Comparison of ENCODE assay signal across 10 cellular contexts in genomic region chr20:58894652-58895051, GRCh38. TPM values are rescaled to one million over a fixed set of nuclear protein-coding genes. Genes with fewer than 3 reads are reported as not detected.
A peak's percentile ranks its signal among the peaks of the same experiment; 100 is the strongest.
DNase-seq lines count a peak whose midpoint lies in the region; ATAC-seq and TF ChIP-seq lines count a peak whose summit lies in the region.
"Had no signal": no experiment of that assay in that cellular context is flagged by ENCODE, and none has a peak within 500 bp of the region (broad histone marks: within the 10 kb centered on the region; RNA-seq: fewer than 3 reads in every experiment).

No MANE protein-coding gene starts in this region.

- POLR2A ChIA-PET in activated B cell treated with CpG ODN at 0.5 μM for 24 hours (lab: Charles Lee): interaction anchor here (0.6 to 1.0 kb wide), 2 partner anchors 13 to 111 kb away, joined by 3 to 5 read pairs; no protein-coding TSS in a partner anchor

- CTCF ChIA-PET in activated CD8-positive, alpha-beta memory T cell treated with anti-CD3 and anti-CD28 coated beads, Interleukin-2, amount 10 ng/mL, durations not matched to agents 7 days and 5 days (lab: Charles Lee): no interaction called here
- CTCF ChIA-PET in activated B cell treated with CpG ODN at 0.5 μM for 24 hours (lab: Charles Lee): no interaction called here

- TF ChIP-seq CTCF in activated B cell treated with CpG ODN at 0.5 μM for 24 hours (IDR thresholded peaks at IDR 0.05): no peak
- no peak for TF ChIP-seq CTCF in foreskin keratinocyte (conservative IDR thresholded peaks at IDR 0.05)

- H3K9me3 Mint-ChIP-seq in activated CD8-positive, alpha-beta memory T cell treated with anti-CD3 and anti-CD28 coated beads, Interleukin-2, amount 10 ng/mL, durations not matched to agents 7 days and 5 days (ENCODE audit: low read depth): no peaks in the 10 kb centered on the region
- H3K9me3 Mint-ChIP-seq in activated B cell treated with CpG ODN at 0.5 μM for 24 hours: no peaks in the 10 kb centered on the region
- no peaks in the 10 kb centered on the region for H3K9me3 Mint-ChIP-seq in stimulated activated memory B cell treated with anti-CD40 and anti-IgM and Interleukin-4, amounts not matched to agents 10 μg/mL and 1 μg/mL and 100 μg/mL, for 72 hours

- intact Hi-C loops in activated B cell treated with CpG ODN at 0.5 μM for 24 hours (cut with micrococcal nuclease): loop anchor here (5.0 kb wide), 1 partner anchor 1277 kb away; no protein-coding TSS in a partner anchor

- DNase-seq in activated CD8-positive, alpha-beta memory T cell treated with anti-CD3 and anti-CD28 coated beads, Interleukin-2, amount 10 ng/mL, durations not matched to agents 7 days and 5 days: no peak
- DNase-seq in activated CD8-positive, alpha-beta memory T cell treated with anti-CD3 and anti-CD28 coated beads for 24 hours: no peak
- no peak for DNase-seq in activated B cell treated with CpG ODN at 0.5 μM for 24 hours
- no peak for DNase-seq in foreskin keratinocyte
- no peak for DNase-seq in medulla oblongata (ENCODE audit: extremely low spot score)
- no peak for DNase-seq in UCSD-AML1 (lab: John Stamatoyannopoulos, UW; ENCODE audit: unreplicated experiment)
- DNase-seq: NCI-H1436 treated with DMSO at 0.1 percent for 48 hours, SW 1271 had no signal

- peaks cover 24% of the 10 kb centered on the region for H3K4me1 ChIP-seq in foreskin keratinocyte

- no peaks in the 10 kb centered on the region for H3K27me3 Mint-ChIP-seq in activated CD8-positive, alpha-beta memory T cell treated with anti-CD3 and anti-CD28 coated beads, Interleukin-2, amount 10 ng/mL, durations not matched to agents 7 days and 5 days
- H3K27me3 Mint-ChIP-seq in activated B cell treated with CpG ODN at 0.5 μM for 24 hours: no peaks in the 10 kb centered on the region
- no peaks in the 10 kb centered on the region for H3K27me3 Mint-ChIP-seq in stimulated activated memory B cell treated with anti-CD40 and anti-IgM and Interleukin-4, amounts not matched to agents 10 μg/mL and 1 μg/mL and 100 μg/mL, for 72 hours

- peak overlapping the region; percentile 83 for H3K27ac Mint-ChIP-seq in activated CD8-positive, alpha-beta memory T cell treated with anti-CD3 and anti-CD28 coated beads, Interleukin-2, amount 10 ng/mL, durations not matched to agents 7 days and 5 days
- H3K27ac Mint-ChIP-seq in activated B cell treated with CpG ODN at 0.5 μM for 24 hours: peak overlapping the region; percentile 65
- peak overlapping the region; percentile 38 for H3K27ac Mint-ChIP-seq in stimulated activated memory B cell treated with anti-CD40 and anti-IgM and Interleukin-4, amounts not matched to agents 10 μg/mL and 1 μg/mL and 100 μg/mL, for 72 hours

- H3K4me3 Mint-ChIP-seq in activated CD8-positive, alpha-beta memory T cell treated with anti-CD3 and anti-CD28 coated beads, Interleukin-2, amount 10 ng/mL, durations not matched to agents 7 days and 5 days: peak overlapping the region; percentile 60
- peak overlapping the region; percentile 64 for H3K4me3 Mint-ChIP-seq in activated B cell treated with CpG ODN at 0.5 μM for 24 hours
- peak overlapping the region; percentile 72 for H3K4me3 Mint-ChIP-seq in stimulated activated memory B cell treated with anti-CD40 and anti-IgM and Interleukin-4, amounts not matched to agents 10 μg/mL and 1 μg/mL and 100 μg/mL, for 72 hours

- H3K27ac ChIP-seq in foreskin keratinocyte: peak overlapping the region; percentile 35

- no peaks in the 10 kb centered on the region for H3K27me3 ChIP-seq in foreskin keratinocyte

- peaks cover 57% of the 10 kb centered on the region for H3K36me3 Mint-ChIP-seq in activated CD8-positive, alpha-beta memory T cell treated with anti-CD3 and anti-CD28 coated beads, Interleukin-2, amount 10 ng/mL, durations not matched to agents 7 days and 5 days
- H3K36me3 Mint-ChIP-seq in activated B cell treated with CpG ODN at 0.5 μM for 24 hours (ENCODE audit: low read depth): peaks cover 49% of the 10 kb centered on the region
- H3K36me3 Mint-ChIP-seq in stimulated activated memory B cell treated with anti-CD40 and anti-IgM and Interleukin-4, amounts not matched to agents 10 μg/mL and 1 μg/mL and 100 μg/mL, for 72 hours: peaks cover 45% of the 10 kb centered on the region

- peaks cover 52% of the 10 kb centered on the region for H3K4me1 Mint-ChIP-seq in activated CD8-positive, alpha-beta memory T cell treated with anti-CD3 and anti-CD28 coated beads, Interleukin-2, amount 10 ng/mL, durations not matched to agents 7 days and 5 days
- H3K4me1 Mint-ChIP-seq in activated B cell treated with CpG ODN at 0.5 μM for 24 hours: peaks cover 59% of the 10 kb centered on the region
- peaks cover 73% of the 10 kb centered on the region for H3K4me1 Mint-ChIP-seq in stimulated activated memory B cell treated with anti-CD40 and anti-IgM and Interleukin-4, amounts not matched to agents 10 μg/mL and 1 μg/mL and 100 μg/mL, for 72 hours

- ATAC-seq in activated CD8-positive, alpha-beta memory T cell treated with anti-CD3 and anti-CD28 coated beads, Interleukin-2, amount 10 ng/mL, durations not matched to agents 7 days and 5 days: no peak
- no peak for ATAC-seq in activated B cell treated with CpG ODN at 0.5 μM for 24 hours (ENCODE audit: low read depth)
- ATAC-seq in foreskin keratinocyte: no peak
- no peak for ATAC-seq in stimulated activated memory B cell treated with anti-CD40 and anti-IgM and Interleukin-4, amounts not matched to agents 10 μg/mL and 1 μg/mL and 100 μg/mL, for 72 hours
- ATAC-seq in GM19463 (IDR thresholded peaks at IDR 0.05; ENCODE audit: unreplicated experiment): no peak

RNA-seq across cellular contexts. Expression of gene GNAS, which starts 42.1 kb away (rescaled TPM):
- 100 to 1,000 TPM; 817 to 859 TPM for total RNA-seq in activated CD8-positive, alpha-beta memory T cell treated with anti-CD3 and anti-CD28 coated beads, Interleukin-2, amount 10 ng/mL, durations not matched to agents 7 days and 5 days
- total RNA-seq in activated B cell treated with CpG ODN at 0.5 μM for 24 hours: 784 and 849 TPM in 2 replicates
- total RNA-seq in foreskin keratinocyte: 697 and 702 TPM in 2 replicates
- 862 and 881 TPM in 2 replicates for polyA plus RNA-seq in foreskin keratinocyte

RNA-seq across cellular contexts. Expression of gene GNAS-AS1, which starts 44.0 kb away (rescaled TPM):
- 1 to 10 TPM in 1 of 2 experiments, under 1 TPM in 1; 0.89 to 1.8 TPM for total RNA-seq in activated CD8-positive, alpha-beta memory T cell treated with anti-CD3 and anti-CD28 coated beads, Interleukin-2, amount 10 ng/mL, durations not matched to agents 7 days and 5 days
- total RNA-seq in activated B cell treated with CpG ODN at 0.5 μM for 24 hours: 1.4 and 1.5 TPM in 2 replicates
- total RNA-seq in foreskin keratinocyte: 0.27 and 0.63 TPM in 2 replicates
- 0.16 and 0.39 TPM in 2 replicates for polyA plus RNA-seq in foreskin keratinocyte
